ENCODE assay signal across 17 cellular contexts in genomic region chr5:90201923-90202322, GRCh38.
A peak's percentile ranks its signal among the peaks of the same experiment; 100 is the strongest.
DNase-seq lines count a peak whose midpoint lies in the region; ATAC-seq and TF ChIP-seq lines count a peak whose summit lies in the region.
"Had no signal": no experiment of that assay in that cellular context is flagged by ENCODE, and none has a peak within 500 bp of the region (broad histone marks: within the 10 kb centered on the region; RNA-seq: fewer than 3 reads in every experiment).

No MANE protein-coding gene starts in this region.

- CTCF ChIA-PET in activated CD8-positive, alpha-beta T cell treated with anti-CD3 and anti-CD28 coated beads for 36 hours (lab: Charles Lee): no interaction called here

- ATAC-seq in HG03469 (IDR thresholded peaks at IDR 0.05; ENCODE audit: unreplicated experiment): no peak
- no peak for ATAC-seq in activated CD8-positive, alpha-beta T cell treated with anti-CD3 and anti-CD28 coated beads for 36 hours
- ATAC-seq: lower lobe of right lung had no signal

- H3K27ac Mint-ChIP-seq in activated CD8-positive, alpha-beta T cell treated with anti-CD3 and anti-CD28 coated beads for 36 hours: no peak overlapping the region
- H3K27ac Mint-ChIP-seq: activated naive CD4-positive, alpha-beta T cell treated with anti-CD3 and anti-CD28 coated beads, Interleukin-2, amount 50 U/mL, for 24 hours; nephron had no signal

- H3K4me1 Mint-ChIP-seq in activated CD8-positive, alpha-beta T cell treated with anti-CD3 and anti-CD28 coated beads for 36 hours (ENCODE audit: low read depth): no peaks in the 10 kb centered on the region
- H3K4me1 Mint-ChIP-seq: activated naive CD4-positive, alpha-beta T cell treated with anti-CD3 and anti-CD28 coated beads, Interleukin-2, amount 50 U/mL, for 24 hours; nephron had no signal

- no peaks in the 10 kb centered on the region for H3K27me3 Mint-ChIP-seq in activated CD8-positive, alpha-beta T cell treated with anti-CD3 and anti-CD28 coated beads for 36 hours

- POLR2A ChIA-PET in activated CD8-positive, alpha-beta T cell treated with anti-CD3 and anti-CD28 coated beads for 36 hours (lab: Charles Lee): no interaction called here

- TF ChIP-seq CTCF in activated CD8-positive, alpha-beta T cell treated with anti-CD3 and anti-CD28 coated beads for 36 hours (IDR thresholded peaks at IDR 0.05): no peak

- DNase-seq in DMS53 treated with DMSO at 0.1 percent for 48 hours (lab: John Stamatoyannopoulos, UW; ENCODE audit: unreplicated experiment) (peak; percentile 27), LoVo (ENCODE audit: low spot score) (peak; percentile 25), amniotic epithelial cell (ENCODE audit: low read depth) (peak; percentile 6), glomerular visceral epithelial cell (ENCODE audit: extremely low spot score) (peak; percentile 37), NCI-H82 treated with DMSO at 0.1 percent for 48 hours (lab: John Stamatoyannopoulos, UW; ENCODE audit: unreplicated experiment) (no peak)
- no peak for DNase-seq in stimulated activated naive CD4-positive, alpha-beta T cell treated with Interleukin-2 at 50 U/mL for 16 hours (lab: John Stamatoyannopoulos, UW)
- no peak for DNase-seq in activated CD8-positive, alpha-beta T cell treated with anti-CD3 and anti-CD28 coated beads for 36 hours
- DNase-seq: BE2C; KBM-7; lower lobe of right lung; NCI-H187 treated with DMSO at 0.1 percent for 48 hours; stimulated activated CD4-positive, alpha-beta T cell treated with anti-CD3 and anti-CD28 coated beads, Interleukin-1b, Interleukin-23, amount 100 ng/mL, for 48 hours; SW 1271; upper lobe of left lung had no signal

- H3K4me3 Mint-ChIP-seq in activated CD8-positive, alpha-beta T cell treated with anti-CD3 and anti-CD28 coated beads for 36 hours: no peak overlapping the region
- H3K4me3 Mint-ChIP-seq: activated naive CD4-positive, alpha-beta T cell treated with anti-CD3 and anti-CD28 coated beads, Interleukin-2, amount 50 U/mL, for 24 hours; nephron had no signal

- H3K36me3 Mint-ChIP-seq in activated CD8-positive, alpha-beta T cell treated with anti-CD3 and anti-CD28 coated beads for 36 hours (ENCODE audit: low read depth): no peaks in the 10 kb centered on the region
- H3K36me3 Mint-ChIP-seq: activated naive CD4-positive, alpha-beta T cell treated with anti-CD3 and anti-CD28 coated beads, Interleukin-2, amount 50 U/mL, for 24 hours had no signal

- intact Hi-C loops in activated CD8-positive, alpha-beta T cell treated with anti-CD3 and anti-CD28 coated beads for 36 hours (cut with micrococcal nuclease): no loop called here

- peaks cover 2% of the 10 kb centered on the region for H3K9me3 Mint-ChIP-seq in activated CD8-positive, alpha-beta T cell treated with anti-CD3 and anti-CD28 coated beads for 36 hours
- H3K9me3 Mint-ChIP-seq: activated naive CD4-positive, alpha-beta T cell treated with anti-CD3 and anti-CD28 coated beads, Interleukin-2, amount 50 U/mL, for 24 hours had no signal

Comparison
In these comparisons a context has a peak if more than half of its experiments do, and no peak if none do; other contexts are left out.
1. DNase-seq: peak in DMS53 treated with DMSO at 0.1 percent for 48 hours (single experiment), LoVo (single experiment), amniotic epithelial cell (single experiment) and glomerular visceral epithelial cell (single experiment); none in stimulated activated naive CD4-positive, alpha-beta T cell treated with Interleukin-2 at 50 U/mL for 16 hours (single experiment), activated CD8-positive, alpha-beta T cell treated with anti-CD3 and anti-CD28 coated beads for 36 hours (single experiment) and NCI-H82 treated with DMSO at 0.1 percent for 48 hours (single experiment).